2 cellular contexts compared by ENCODE assay signal in the genomic region with DNA sequence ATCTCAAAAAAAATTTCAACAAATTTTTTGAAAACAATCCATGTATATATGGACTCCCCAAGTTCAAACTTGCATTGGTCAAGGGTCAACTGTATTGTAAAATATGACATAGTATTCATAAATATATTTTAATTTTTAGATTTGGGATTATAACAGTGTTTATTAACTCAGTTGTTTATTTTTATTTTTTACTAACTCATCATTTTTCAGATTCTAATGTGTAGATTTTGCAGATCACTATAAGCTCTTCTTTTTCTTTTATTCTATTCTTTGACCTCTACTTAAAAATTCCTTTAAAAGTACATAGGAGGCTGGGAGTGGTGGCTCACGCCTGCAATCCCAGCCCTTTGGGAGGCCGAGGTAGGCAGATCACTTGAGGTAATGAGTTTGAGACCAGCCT.
TF ChIP-seq lines count a peak whose summit lies in the region.

No MANE protein-coding gene starts in this region.

TF ChIP-seq in A549, 52 proteins besides CTCF, POLR2A, EP300 and RAD21:
- TF ChIP-seq GATA3 (IDR thresholded peaks at IDR 0.05; ENCODE audit: borderline replicate concordance) (no peak), TFCP2L1 (CRISPR knock-in tag; IDR thresholded peaks at IDR 0.05) (no peak), MAFK (IDR thresholded peaks at IDR 0.05; ENCODE audit: partially characterized antibody) (peak; percentile 8), FOXS1 (CRISPR knock-in tag; IDR thresholded peaks at IDR 0.05) (no peak)
- TF ChIP-seq, protein P1, sequence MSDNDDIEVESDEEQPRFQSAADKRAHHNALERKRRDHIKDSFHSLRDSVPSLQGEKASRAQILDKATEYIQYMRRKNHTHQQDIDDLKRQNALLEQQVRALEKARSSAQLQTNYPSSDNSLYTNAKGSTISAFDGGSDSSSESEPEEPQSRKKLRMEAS (IDR thresholded peaks at IDR 0.05): no peak
- TF ChIP-seq, protein P2, sequence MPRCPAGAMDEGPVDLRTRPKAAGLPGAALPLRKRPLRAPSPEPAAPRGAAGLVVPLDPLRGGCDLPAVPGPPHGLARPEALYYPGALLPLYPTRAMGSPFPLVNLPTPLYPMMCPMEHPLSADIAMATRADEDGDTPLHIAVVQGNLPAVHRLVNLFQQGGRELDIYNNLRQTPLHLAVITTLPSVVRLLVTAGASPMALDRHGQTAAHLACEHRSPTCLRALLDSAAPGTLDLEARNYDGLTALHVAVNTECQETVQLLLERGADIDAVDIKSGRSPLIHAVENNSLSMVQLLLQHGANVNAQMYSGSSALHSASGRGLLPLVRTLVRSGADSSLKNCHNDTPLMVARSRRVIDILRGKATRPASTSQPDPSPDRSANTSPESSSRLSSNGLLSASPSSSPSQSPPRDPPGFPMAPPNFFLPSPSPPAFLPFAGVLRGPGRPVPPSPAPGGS (IDR thresholded peaks at IDR 0.05): no peak

TF ChIP-seq in K562, 482 proteins besides CTCF, POLR2A, EP300 and RAD21:
- TF ChIP-seq C11orf30 (IDR thresholded peaks at IDR 0.05; ENCODE audit: low read depth) (peak; percentile 61), ZNF644 (tag; IDR thresholded peaks at IDR 0.05; ENCODE audit: low read depth) (no peak), NCOA1 (IDR thresholded peaks at IDR 0.05; ENCODE audit: low read depth) (no peak), HIVEP1 (CRISPR knock-in tag; IDR thresholded peaks at IDR 0.05) (no peak), PRMT5 (CRISPR knock-in tag; IDR thresholded peaks at IDR 0.05) (no peak), ZNF316 (IDR thresholded peaks at IDR 0.05) (peak; percentile 85), MYBL2 (IDR thresholded peaks at IDR 0.05; ENCODE audit: low read depth) (no peak), MYBL2 (CRISPR knock-in tag; IDR thresholded peaks at IDR 0.05; ENCODE audit: borderline replicate concordance) (no peak)
- TF ChIP-seq, protein P3, sequence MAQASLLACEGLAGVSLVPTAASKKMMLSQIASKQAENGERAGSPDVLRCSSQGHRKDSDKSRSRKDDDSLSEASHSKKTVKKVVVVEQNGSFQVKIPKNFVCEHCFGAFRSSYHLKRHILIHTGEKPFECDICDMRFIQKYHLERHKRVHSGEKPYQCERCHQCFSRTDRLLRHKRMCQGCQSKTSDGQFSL (CRISPR knock-in tag; IDR thresholded peaks at IDR 0.05): no peak
- TF ChIP-seq, protein P3 (tag; IDR thresholded peaks at IDR 0.05): no peak
- TF ChIP-seq, protein P4, sequence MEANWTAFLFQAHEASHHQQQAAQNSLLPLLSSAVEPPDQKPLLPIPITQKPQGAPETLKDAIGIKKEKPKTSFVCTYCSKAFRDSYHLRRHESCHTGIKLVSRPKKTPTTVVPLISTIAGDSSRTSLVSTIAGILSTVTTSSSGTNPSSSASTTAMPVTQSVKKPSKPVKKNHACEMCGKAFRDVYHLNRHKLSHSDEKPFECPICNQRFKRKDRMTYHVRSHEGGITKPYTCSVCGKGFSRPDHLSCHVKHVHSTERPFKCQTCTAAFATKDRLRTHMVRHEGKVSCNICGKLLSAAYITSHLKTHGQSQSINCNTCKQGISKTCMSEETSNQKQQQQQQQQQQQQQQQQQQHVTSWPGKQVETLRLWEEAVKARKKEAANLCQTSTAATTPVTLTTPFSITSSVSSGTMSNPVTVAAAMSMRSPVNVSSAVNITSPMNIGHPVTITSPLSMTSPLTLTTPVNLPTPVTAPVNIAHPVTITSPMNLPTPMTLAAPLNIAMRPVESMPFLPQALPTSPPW (CRISPR knock-in tag; IDR thresholded peaks at IDR 0.05): no peak
TF ChIP-seq in K562: peak in this region for 2.
